Comparison of ENCODE assay signal across 9 cellular contexts in the genomic region with DNA sequence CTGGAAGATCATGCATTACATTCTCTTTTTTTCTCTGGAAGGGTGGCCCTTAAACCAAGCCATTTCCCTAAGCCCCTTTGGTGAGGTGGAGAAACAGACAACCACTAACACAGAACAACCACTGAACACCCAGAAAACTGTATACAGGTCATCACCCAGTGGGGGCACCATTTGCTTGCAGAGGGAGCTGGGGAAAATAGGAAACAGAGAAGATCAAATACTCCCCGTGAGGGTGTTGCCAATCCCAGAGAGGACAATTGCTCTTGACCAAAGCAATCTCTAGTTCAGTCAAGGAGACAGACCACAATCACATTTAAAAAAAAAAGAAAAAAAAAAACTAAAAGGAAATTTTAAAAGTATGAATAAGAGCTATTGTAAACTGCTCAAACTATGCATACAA. TPM values are rescaled to one million over a fixed set of nuclear protein-coding genes. Genes with fewer than 3 reads are reported as not detected.
DNase-seq lines count a peak whose midpoint lies in the region; ATAC-seq lines count a peak whose summit lies in the region.
"Had no signal": no experiment of that assay in that cellular context is flagged by ENCODE, and none has a peak within 500 bp of the region (broad histone marks: within the 10 kb centered on the region; RNA-seq: fewer than 3 reads in every experiment).

No MANE protein-coding gene starts in this region.

- intact Hi-C loops in left ventricle myocardium superior (cut with micrococcal nuclease), result no loop called here

- ATAC-seq in left ventricle myocardium superior, result peak; percentile 46

- DNase-seq in NCI-H1105 treated with DMSO at 0.1 percent for 48 hours (lab: John Stamatoyannopoulos, UW) (peak; percentile 11), NCI-H1105 (lab: John Stamatoyannopoulos, UW) (no peak), SKM-1 treated with dmso at 0.1 percent for 144 hours (lab: John Stamatoyannopoulos, UW; ENCODE audit: unreplicated experiment) (peak; percentile 34), left ventricle myocardium superior (no peak), stromal cell of bone marrow (ENCODE audit: low read depth) (peak; percentile 27), GM19240 (ENCODE audit: insufficient read length, low spot score) (no peak), NCI-H1436 (lab: John Stamatoyannopoulos, UW) (no peak)
- no peak for DNase-seq in stimulated activated CD8-positive, alpha-beta memory T cell treated with anti-CD3 and anti-CD28 coated beads, Interleukin-4, amount 100 ng/mL, for 48 hours
- DNase-seq: immature natural killer cell had no signal

RNA-seq across cellular contexts. Expression of a gene that starts 0.9 kb away (rescaled TPM):
- total RNA-seq in left ventricle myocardium superior, result 16.1 TPM

Comparison
In these comparisons a context has a peak if more than half of its experiments do, and no peak if none do; other contexts are left out.
1. DNase-seq: peak in NCI-H1105 treated with DMSO at 0.1 percent for 48 hours (single experiment), SKM-1 treated with dmso at 0.1 percent for 144 hours (single experiment) and stromal cell of bone marrow (single experiment); none in NCI-H1105 (single experiment), left ventricle myocardium superior (single experiment), stimulated activated CD8-positive, alpha-beta memory T cell treated with anti-CD3 and anti-CD28 coated beads, Interleukin-4, amount 100 ng/mL, for 48 hours (single experiment), GM19240 (single experiment) and NCI-H1436 (single experiment).